Comparison of ENCODE assay signal across 8 cellular contexts in the genomic region with DNA sequence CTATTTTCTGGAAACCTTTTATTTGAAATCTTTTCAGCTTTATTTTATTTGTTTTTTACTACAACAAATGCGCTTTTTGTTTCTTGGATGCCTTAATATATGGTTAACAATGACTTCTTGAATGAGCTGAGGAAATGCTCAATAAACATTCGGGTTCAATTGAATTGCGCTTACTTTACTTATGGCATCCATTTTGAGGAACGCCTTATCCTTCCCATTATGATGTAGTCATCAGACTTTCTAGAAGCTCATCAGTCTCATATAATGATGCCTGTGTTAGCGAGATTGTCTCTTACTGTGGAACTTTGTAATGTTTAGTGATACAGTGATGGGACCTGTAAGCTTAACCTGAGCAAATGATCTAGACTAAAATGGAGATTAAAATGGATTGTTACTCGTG. TPM values are rescaled to one million over a fixed set of nuclear protein-coding genes. Genes with fewer than 3 reads are reported as not detected.
DNase-seq lines count a peak whose midpoint lies in the region; ATAC-seq and TF ChIP-seq lines count a peak whose summit lies in the region.

No MANE protein-coding gene starts in this region.

- CTCF ChIA-PET in activated naive CD4-positive, alpha-beta T cell treated with anti-CD3 and anti-CD28 coated beads, Interleukin-2, amount 10 ng/mL, durations not matched to agents 7 days and 5 days (lab: Charles Lee), result no interaction called here

- H3K4me3 Mint-ChIP-seq in activated naive CD4-positive, alpha-beta T cell treated with anti-CD3 and anti-CD28 coated beads, Interleukin-2, amount 10 ng/mL, durations not matched to agents 7 days and 5 days, result peak overlapping the region; percentile 93
- H3K4me3 Mint-ChIP-seq in activated T-helper 2 cell treated with anti-CD3 and anti-CD28 coated beads, Interferon-gamma antibody, Interleukin-2, Interleukin-4, amounts not matched to agents 10 μg/mL and 5 μg/mL and 100 μg/mL, durations not matched to agents 14 hours and 24 hours and 36 hours (ENCODE audit: low read depth), result peak overlapping the region; percentile 99

- peak overlapping the region; percentile 57 to 86 (median 82) for H3K4me3 ChIP-seq in transverse colon

- peaks cover 6% of the 10 kb centered on the region for H3K36me3 Mint-ChIP-seq in activated naive CD4-positive, alpha-beta T cell treated with anti-CD3 and anti-CD28 coated beads, Interleukin-2, amount 10 ng/mL, durations not matched to agents 7 days and 5 days
- H3K36me3 Mint-ChIP-seq in activated T-helper 2 cell treated with anti-CD3 and anti-CD28 coated beads, Interferon-gamma antibody, Interleukin-2, Interleukin-4, amounts not matched to agents 10 μg/mL and 5 μg/mL and 100 μg/mL, durations not matched to agents 14 hours and 24 hours and 36 hours (ENCODE audit: low read depth), result peaks cover 18% of the 10 kb centered on the region

- no peak for ATAC-seq in HG02981 (IDR thresholded peaks at IDR 0.05; ENCODE audit: unreplicated experiment)
- ATAC-seq in HG03196 (IDR thresholded peaks at IDR 0.05; ENCODE audit: unreplicated experiment), result no peak

- TF ChIP-seq EP300 in transverse colon (IDR thresholded peaks at IDR 0.05; ENCODE audit: low read depth), result no peak

- in situ Hi-C loops in transverse colon (cut with MboI; ENCODE audit: low pct_ligation_motif_present in 1 of 4, low pct_unique_long_range_greater_than_20kb in 1 of 4, low sequenced_read_pairs in 3 of 4), result no loop called here

- H3K36me3 ChIP-seq in transverse colon, result peaks cover 0 to 10% (median 3%) of the 10 kb centered on the region in 4 donors

- no peaks in the 10 kb centered on the region for H3K9me3 ChIP-seq in transverse colon

- H3K27ac Mint-ChIP-seq in activated naive CD4-positive, alpha-beta T cell treated with anti-CD3 and anti-CD28 coated beads, Interleukin-2, amount 10 ng/mL, durations not matched to agents 7 days and 5 days, result peak overlapping the region; percentile 98
- H3K27ac Mint-ChIP-seq in activated T-helper 2 cell treated with anti-CD3 and anti-CD28 coated beads, Interferon-gamma antibody, Interleukin-2, Interleukin-4, amounts not matched to agents 10 μg/mL and 5 μg/mL and 100 μg/mL, durations not matched to agents 14 hours and 24 hours and 36 hours, result peak overlapping the region; percentile 99

- no peaks in the 10 kb centered on the region for H3K27me3 ChIP-seq in transverse colon

- WGBS in transverse colon (ENCODE audit: low coverage in 1 of 2), 2 donors, result 51 to 52% methylated on average over 6 of the region's 6 CpGs

- no peaks in the 10 kb centered on the region for H3K27me3 Mint-ChIP-seq in activated naive CD4-positive, alpha-beta T cell treated with anti-CD3 and anti-CD28 coated beads, Interleukin-2, amount 10 ng/mL, durations not matched to agents 7 days and 5 days
- no peaks in the 10 kb centered on the region for H3K27me3 Mint-ChIP-seq in activated T-helper 2 cell treated with anti-CD3 and anti-CD28 coated beads, Interferon-gamma antibody, Interleukin-2, Interleukin-4, amounts not matched to agents 10 μg/mL and 5 μg/mL and 100 μg/mL, durations not matched to agents 14 hours and 24 hours and 36 hours (ENCODE audit: low read depth)

- TF ChIP-seq POLR2A in transverse colon (IDR thresholded peaks at IDR 0.05), result no peak

- H3K4me1 ChIP-seq in transverse colon, result peaks cover 15 to 33% (median 21%) of the 10 kb centered on the region in 4 donors

- no peaks in the 10 kb centered on the region for H3K9me3 Mint-ChIP-seq in activated naive CD4-positive, alpha-beta T cell treated with anti-CD3 and anti-CD28 coated beads, Interleukin-2, amount 10 ng/mL, durations not matched to agents 7 days and 5 days
- H3K9me3 Mint-ChIP-seq in activated T-helper 2 cell treated with anti-CD3 and anti-CD28 coated beads, Interferon-gamma antibody, Interleukin-2, Interleukin-4, amounts not matched to agents 10 μg/mL and 5 μg/mL and 100 μg/mL, durations not matched to agents 14 hours and 24 hours and 36 hours, result no peaks in the 10 kb centered on the region

- intact Hi-C loops in activated T-helper 2 cell treated with anti-CD3 and anti-CD28 coated beads, Interferon-gamma antibody, Interleukin-2, Interleukin-4, amounts not matched to agents 10 μg/mL and 5 μg/mL and 100 μg/mL, durations not matched to agents 14 hours and 24 hours and 36 hours (cut with micrococcal nuclease), result loop anchor here (2.0 to 10.0 kb wide), 5 partner anchors 95 to 857 kb away; a partner anchor contains a TSS
- intact Hi-C loops in transverse colon (cut with DNase I; ENCODE audit: low total_unique reads), result no loop called here

- no peak for TF ChIP-seq CTCF in transverse colon (IDR thresholded peaks at IDR 0.05)

- peak overlapping the region in 3 of 4 donors; percentile 82 to 89 (median 85) for H3K27ac ChIP-seq in transverse colon

- H3K4me1 Mint-ChIP-seq in activated naive CD4-positive, alpha-beta T cell treated with anti-CD3 and anti-CD28 coated beads, Interleukin-2, amount 10 ng/mL, durations not matched to agents 7 days and 5 days, result peaks cover 41% of the 10 kb centered on the region
- peaks cover 24% of the 10 kb centered on the region for H3K4me1 Mint-ChIP-seq in activated T-helper 2 cell treated with anti-CD3 and anti-CD28 coated beads, Interferon-gamma antibody, Interleukin-2, Interleukin-4, amounts not matched to agents 10 μg/mL and 5 μg/mL and 100 μg/mL, durations not matched to agents 14 hours and 24 hours and 36 hours (ENCODE audit: low read depth)

- no peak for DNase-seq in activated naive CD4-positive, alpha-beta T cell treated with anti-CD3 and anti-CD28 coated beads, Interleukin-2, amount 10 ng/mL, durations not matched to agents 7 days and 5 days
- DNase-seq in activated naive CD4-positive, alpha-beta T cell treated with anti-CD3 and anti-CD28 coated beads, Interleukin-2, amount 50 U/mL, for 16 hours, result no peak
- no peak for DNase-seq in activated T-helper 2 cell treated with anti-CD3 and anti-CD28 coated beads, Interferon-gamma antibody, Interleukin-2, Interleukin-4, amounts not matched to agents 10 μg/mL and 5 μg/mL and 100 μg/mL, durations not matched to agents 14 hours and 24 hours and 36 hours (ENCODE audit: low spot score)
- peak; percentile 8 for DNase-seq in kidney tubule cell (ENCODE audit: low spot score)
- no peak for DNase-seq in transverse colon
- no peak for DNase-seq in NCI-H146 (lab: John Stamatoyannopoulos, UW)

RNA-seq across cellular contexts. Expression of a gene that starts 0.9 kb away (rescaled TPM):
- 4.2 and 5.0 TPM in 2 replicates for total RNA-seq in activated T-helper 2 cell treated with anti-CD3 and anti-CD28 coated beads, Interferon-gamma antibody, Interleukin-2, Interleukin-4, amounts not matched to agents 10 μg/mL and 5 μg/mL and 100 μg/mL, durations not matched to agents 14 hours and 24 hours and 36 hours
- 1 to 10 TPM in 2 of 4 donors, under 1 TPM in 1, not detected in 1; 1.00 to 5.7 (median 2.9) TPM for total RNA-seq in transverse colon

RNA-seq across cellular contexts. Expression of a gene that starts 0.9 kb away (rescaled TPM):
- 17.0 and 22.4 TPM in 2 replicates for total RNA-seq in activated T-helper 2 cell treated with anti-CD3 and anti-CD28 coated beads, Interferon-gamma antibody, Interleukin-2, Interleukin-4, amounts not matched to agents 10 μg/mL and 5 μg/mL and 100 μg/mL, durations not matched to agents 14 hours and 24 hours and 36 hours
- total RNA-seq in transverse colon, result 10 to 100 TPM in 2 of 4 donors, 1 to 10 TPM in 2; 3.0 to 24.1 (median 11.9) TPM

RNA-seq across cellular contexts. Expression of a gene that starts 1.6 kb away (rescaled TPM):
- total RNA-seq in activated T-helper 2 cell treated with anti-CD3 and anti-CD28 coated beads, Interferon-gamma antibody, Interleukin-2, Interleukin-4, amounts not matched to agents 10 μg/mL and 5 μg/mL and 100 μg/mL, durations not matched to agents 14 hours and 24 hours and 36 hours, result 5.2 and 5.3 TPM in 2 replicates
- 10 to 100 TPM in 2 of 4 donors, 1 to 10 TPM in 2; 3.4 to 12.4 (median 7.7) TPM for total RNA-seq in transverse colon
